In genomic region chr2:91590381-91590780, GRCh38 we compare ENCODE assay signal across 7 cellular contexts.
DNase-seq lines count a peak whose midpoint lies in the region; ATAC-seq and TF ChIP-seq lines count a peak whose summit lies in the region.
"Not testable (repeated sequence)": the region's sequence is repeated elsewhere in the genome, so short reads cannot be mapped to it uniquely, and the experiment has no call there.

No MANE protein-coding gene starts in this region.

- intact Hi-C loops in lower leg skin (cut with DNase I; ENCODE audit: low total_unique reads); vagina (cut with DNase I): not testable (repeated sequence)

- peaks cover 30% of the 10 kb centered on the region for H3K27me3 ChIP-seq in GM23338 (ENCODE audit: insufficient read depth)
- H3K27me3 ChIP-seq in SK-N-SH (ENCODE audit: insufficient read depth) = peaks cover 36% of the 10 kb centered on the region
- H3K27me3 ChIP-seq in vagina = not testable (repeated sequence)

- H3K4me1 ChIP-seq in GM23338 (ENCODE audit: insufficient read depth); SK-N-SH (ENCODE audit: control insufficient read depth in 1 of 2, insufficient read depth in 2 of 2, low read depth in 1 of 2, low read length in 1 of 2); vagina: not testable (repeated sequence)

- TF ChIP-seq EP300 in SK-N-SH (IDR thresholded peaks at IDR 0.05; ENCODE audit: borderline replicate concordance in 1 of 2, low read depth in 1 of 2, low read length in 1 of 2) = not testable (repeated sequence)

- WGBS in SK-N-SH (ENCODE audit: low lambda C conversion rate) = 79% methylated on average over 12 of the region's 12 CpGs
- 90 to 92% methylated on average over 12 of the region's 12 CpGs for WGBS in lower leg skin, 2 donors

- DNase-seq in GM13976 (ENCODE audit: low spot score) (peak; percentile 1), SK-N-SH (peak; percentile 13), ecto neural progenitor cell (ENCODE audit: low spot score) (peak; percentile 14), lower leg skin (ENCODE audit: low spot score in 2 of 2) (peak; percentile 12 to 86), vagina (ENCODE audit: extremely low spot score in 2 of 2) (peak; percentile 56 to 72)
- not testable (repeated sequence) for DNase-seq in GM23338 (ENCODE audit: low spot score); glutamatergic neuron

- not testable (repeated sequence) for H3K4me3 Mint-ChIP-seq in GM23338
- H3K4me3 Mint-ChIP-seq in glutamatergic neuron (ENCODE audit: unreplicated experiment) = peak overlapping the region; percentile 92

- CTCF ChIA-PET in SK-N-SH (lab: Yijun Ruan, JAX) = not testable (repeated sequence)

- not testable (repeated sequence) for H3K9ac ChIP-seq in SK-N-SH

- not testable (repeated sequence) for H3K79me2 ChIP-seq in GM23338 (replicated peaks; ENCODE audit: insufficient read depth); SK-N-SH (ENCODE audit: insufficient read depth)

- H3K27ac ChIP-seq in GM23338 (ENCODE audit: low read depth); SK-N-SH (ENCODE audit: low read depth in 2 of 2, low read length in 1 of 2); vagina: not testable (repeated sequence)

- H3K4me2 ChIP-seq in GM23338 = peak overlapping the region; percentile 74
- H3K4me2 ChIP-seq in SK-N-SH = not testable (repeated sequence)

- in situ Hi-C loops in GM13976 (cut with MboI; ENCODE audit: low sequenced_read_pairs, unreplicated experiment) = not testable (repeated sequence)

- H3K27ac Mint-ChIP-seq in GM23338 = not testable (repeated sequence)
- H3K27ac Mint-ChIP-seq in glutamatergic neuron (ENCODE audit: unreplicated experiment) = peak overlapping the region; percentile 87

- peaks cover 66% of the 10 kb centered on the region for H3K9me3 Mint-ChIP-seq in GM23338
- H3K9me3 Mint-ChIP-seq in glutamatergic neuron (ENCODE audit: unreplicated experiment) = not testable (repeated sequence)

- H3K36me3 ChIP-seq in GM23338 (ENCODE audit: insufficient read depth); SK-N-SH (replicated peaks in 1 of 2; ENCODE audit: control insufficient read depth in 1 of 2, insufficient read depth in 2 of 2, low read length in 1 of 2); vagina: not testable (repeated sequence)

- not testable (repeated sequence) for ATAC-seq in GM23338

- not testable (repeated sequence) for TF ChIP-seq CTCF in GM13976 (IDR thresholded peaks at IDR 0.05; ENCODE audit: borderline replicate concordance, control extremely low read depth, extremely low read depth, insufficient read depth, missing control alignments); GM23338 (conservative IDR thresholded peaks at IDR 0.05; ENCODE audit: low read depth in 2 of 2); SK-N-SH (IDR thresholded peaks at IDR 0.05); glutamatergic neuron (IDR thresholded peaks at IDR 0.05; ENCODE audit: partially characterized antibody, unreplicated experiment); lower leg skin (IDR thresholded peaks at IDR 0.05); vagina (IDR thresholded peaks at IDR 0.05)

- not testable (repeated sequence) for H3K4me3 ChIP-seq in GM23338; SK-N-SH (ENCODE audit: low read depth in 2 of 2, low read length in 1 of 2); lower leg skin (ENCODE audit: low read depth, poor library complexity, severe bottlenecking); vagina

- POLR2A ChIA-PET in SK-N-SH (lab: Yijun Ruan, JAX) = not testable (repeated sequence)

- not testable (repeated sequence) for H3K4me1 Mint-ChIP-seq in GM23338; glutamatergic neuron (ENCODE audit: low read depth, unreplicated experiment)

- not testable (repeated sequence) for TF ChIP-seq RAD21 in SK-N-SH (IDR thresholded peaks at IDR 0.05; ENCODE audit: low read length)

- H3K9me3 ChIP-seq in SK-N-SH, vagina: not testable (repeated sequence)

- peaks cover 11% of the 10 kb centered on the region for H3K27me3 Mint-ChIP-seq in GM23338 (ENCODE audit: insufficient read depth, low read depth, poor library complexity)
- H3K27me3 Mint-ChIP-seq in glutamatergic neuron (ENCODE audit: unreplicated experiment) = not testable (repeated sequence)

- not testable (repeated sequence) for H2AFZ ChIP-seq in GM23338; SK-N-SH (ENCODE audit: low read depth)

- not testable (repeated sequence) for H4K20me1 ChIP-seq in GM23338 (replicated peaks; ENCODE audit: insufficient read depth); SK-N-SH (ENCODE audit: insufficient read depth)

- not testable (repeated sequence) for H3F3A ChIP-seq in GM23338 (replicated peaks; ENCODE audit: low read depth); SK-N-SH (replicated peaks; ENCODE audit: insufficient read depth)

- TF ChIP-seq POLR2A in lower leg skin (IDR thresholded peaks at IDR 0.05); vagina (IDR thresholded peaks at IDR 0.05): not testable (repeated sequence)

- not testable (repeated sequence) for H3K9me2 ChIP-seq in GM23338 (ENCODE audit: insufficient read depth); SK-N-SH

- peaks cover 25% of the 10 kb centered on the region for H3K36me3 Mint-ChIP-seq in GM23338 (ENCODE audit: low read depth)
- not testable (repeated sequence) for H3K36me3 Mint-ChIP-seq in glutamatergic neuron (ENCODE audit: unreplicated experiment)
